ENCODE assay signal across 8 cellular contexts in genomic region chr14:74085047-74085637, GRCh38. TPM values are rescaled to one million over a fixed set of nuclear protein-coding genes. Genes with fewer than 3 reads are reported as not detected.
DNase-seq lines count a peak whose midpoint lies in the region; ATAC-seq lines count a peak whose summit lies in the region.

No MANE protein-coding gene starts in this region.

- no peak for DNase-seq in CD8-positive, alpha-beta memory T cell
- DNase-seq in M059J (ENCODE audit: low read depth) = peak; percentile 70
- DNase-seq in activated naive CD8-positive, alpha-beta T cell treated with anti-CD3 and anti-CD28 coated beads, Interleukin-2, amount 10 ng/mL, durations not matched to agents 7 days and 5 days = no peak
- no peak for DNase-seq in iPS DF 6.9 (ENCODE audit: low read depth, low spot score)
- DNase-seq in activated gamma-delta T cell treated with Interleukin-2 at 50 U/mL for 16 hours = no peak
- no peak for DNase-seq in DMS153 treated with DMSO at 0.1 percent for 48 hours (lab: John Stamatoyannopoulos, UW; ENCODE audit: unreplicated experiment)

- H3K9ac ChIP-seq in skeletal muscle satellite cell (ENCODE audit: low read depth, low read length) = peak overlapping the region; percentile 90

- H3K4me3 ChIP-seq in CD8-positive, alpha-beta memory T cell (ENCODE audit: low read length) = peak overlapping the region; percentile 80
- H3K4me3 ChIP-seq in iPS DF 6.9 (ENCODE audit: low read length) = peak overlapping the region; percentile 79; the same call in 1 of the 2 replicates
- peak overlapping the region; percentile 87 for H3K4me3 ChIP-seq in skeletal muscle satellite cell (ENCODE audit: low read length)

- H3K27ac ChIP-seq in CD8-positive, alpha-beta memory T cell (ENCODE audit: low read depth, low read length) = peak overlapping the region; percentile 64
- no peak overlapping the region for H3K27ac ChIP-seq in iPS DF 6.9 (ENCODE audit: low read length)

- peak; percentile 2 for ATAC-seq in GM19395 (IDR thresholded peaks at IDR 0.05; ENCODE audit: unreplicated experiment)
- ATAC-seq in activated naive CD8-positive, alpha-beta T cell treated with anti-CD3 and anti-CD28 coated beads, Interleukin-2, amount 10 ng/mL, durations not matched to agents 7 days and 5 days (ENCODE audit: low read depth) = peak; percentile 2

- H3K4me3 Mint-ChIP-seq in CD8-positive, alpha-beta memory T cell = peak overlapping the region; percentile 86 to 100 (median 99)
- peak overlapping the region; percentile 94 for H3K4me3 Mint-ChIP-seq in activated naive CD8-positive, alpha-beta T cell treated with anti-CD3 and anti-CD28 coated beads, Interleukin-2, amount 10 ng/mL, durations not matched to agents 7 days and 5 days

- peaks cover 37 to 53% (median 41%) of the 10 kb centered on the region in 3 donors for H3K4me1 Mint-ChIP-seq in CD8-positive, alpha-beta memory T cell
- peaks cover 23% of the 10 kb centered on the region for H3K4me1 Mint-ChIP-seq in activated naive CD8-positive, alpha-beta T cell treated with anti-CD3 and anti-CD28 coated beads, Interleukin-2, amount 10 ng/mL, durations not matched to agents 7 days and 5 days

- CTCF ChIA-PET in CD8-positive, alpha-beta memory T cell (lab: Charles Lee) = no interaction called here

- H3K27ac Mint-ChIP-seq in CD8-positive, alpha-beta memory T cell = peak overlapping the region; percentile 80 to 99 (median 97)
- H3K27ac Mint-ChIP-seq in activated naive CD8-positive, alpha-beta T cell treated with anti-CD3 and anti-CD28 coated beads, Interleukin-2, amount 10 ng/mL, durations not matched to agents 7 days and 5 days = peak overlapping the region; percentile 93

- no peaks in the 10 kb centered on the region for H3K9me3 ChIP-seq in CD8-positive, alpha-beta memory T cell (ENCODE audit: low read length)
- H3K9me3 ChIP-seq in iPS DF 6.9 (ENCODE audit: control insufficient read depth, insufficient read depth, low read length) = no peaks in the 10 kb centered on the region
- H3K9me3 ChIP-seq in skeletal muscle satellite cell (replicated peaks; ENCODE audit: low read length) = no peaks in the 10 kb centered on the region

- H3K27me3 Mint-ChIP-seq in CD8-positive, alpha-beta memory T cell = peaks cover 0 to 5% of the 10 kb centered on the region in 2 donors
- no peaks in the 10 kb centered on the region for H3K27me3 Mint-ChIP-seq in activated naive CD8-positive, alpha-beta T cell treated with anti-CD3 and anti-CD28 coated beads, Interleukin-2, amount 10 ng/mL, durations not matched to agents 7 days and 5 days

- H3K27me3 ChIP-seq in CD8-positive, alpha-beta memory T cell (ENCODE audit: insufficient read depth, low read length, poor library complexity, severe bottlenecking) = no peaks in the 10 kb centered on the region
- H3K27me3 ChIP-seq in iPS DF 6.9 (ENCODE audit: control insufficient read depth, insufficient read depth, low read length) (no peaks in the 10 kb centered on the region), skeletal muscle satellite cell (ENCODE audit: control insufficient read depth, insufficient read depth, low read length) (no peaks in the 10 kb centered on the region)

- peaks cover 26% of the 10 kb centered on the region for H3K4me1 ChIP-seq in CD8-positive, alpha-beta memory T cell (ENCODE audit: insufficient read depth, low read length)
- H3K4me1 ChIP-seq in iPS DF 6.9 (ENCODE audit: control insufficient read depth, insufficient read depth, low read length) (no peaks in the 10 kb centered on the region), skeletal muscle satellite cell (ENCODE audit: control insufficient read depth, insufficient read depth, low read length) (peaks cover 14% of the 10 kb centered on the region)

- H3K36me3 ChIP-seq in CD8-positive, alpha-beta memory T cell (ENCODE audit: insufficient read depth, low read length) = no peaks in the 10 kb centered on the region
- no peaks in the 10 kb centered on the region for H3K36me3 ChIP-seq in iPS DF 6.9 (ENCODE audit: control insufficient read depth, insufficient read depth, low read length)
- no peaks in the 10 kb centered on the region for H3K36me3 ChIP-seq in skeletal muscle satellite cell (ENCODE audit: insufficient read depth, low read length)

- peak overlapping the region; percentile 93 for H3K4me2 ChIP-seq in skeletal muscle satellite cell (ENCODE audit: low read length)

- POLR2A ChIA-PET in CD8-positive, alpha-beta memory T cell (lab: Charles Lee) = interaction anchor here (0.5 to 1.0 kb wide), 2 partner anchors 100 to 516 kb away, joined by 3 to 5 read pairs; partner anchors contain the start of gene ACOT2
- POLR2A ChIA-PET in activated naive CD8-positive, alpha-beta T cell treated with anti-CD3 and anti-CD28 coated beads, Interleukin-2, amount 10 ng/mL, durations not matched to agents 7 days and 5 days (lab: Charles Lee) = interaction anchor here (1.0 to 1.1 kb wide), 3 partner anchors 66 to 1059 kb away, joined by 3 to 5 read pairs (median 3); partner anchors contain the start of genes ACOT2, BBOF1, ENTPD5 and ZFYVE1

- H3K36me3 Mint-ChIP-seq in CD8-positive, alpha-beta memory T cell = peaks cover 4 to 16% (median 10%) of the 10 kb centered on the region in 3 donors
- peaks cover 14% of the 10 kb centered on the region for H3K36me3 Mint-ChIP-seq in activated naive CD8-positive, alpha-beta T cell treated with anti-CD3 and anti-CD28 coated beads, Interleukin-2, amount 10 ng/mL, durations not matched to agents 7 days and 5 days

- WGBS in iPS DF 6.9 (ENCODE audit: insufficient coverage, insufficient read length) = no CpG with 5 or more reads among the region's 26 CpGs

- no peaks in the 10 kb centered on the region for H3K9me3 Mint-ChIP-seq in CD8-positive, alpha-beta memory T cell
- H3K9me3 Mint-ChIP-seq in activated naive CD8-positive, alpha-beta T cell treated with anti-CD3 and anti-CD28 coated beads, Interleukin-2, amount 10 ng/mL, durations not matched to agents 7 days and 5 days = peaks cover 2% of the 10 kb centered on the region

RNA-seq across cellular contexts. Expression of gene LIN52, which starts 0.4 kb away (rescaled TPM):
- total RNA-seq in CD8-positive, alpha-beta memory T cell = 10 to 100 TPM; 17.7 to 19.3 TPM
- polyA plus RNA-seq in CD8-positive, alpha-beta memory T cell = 13.9 TPM
- 14.7 and 21.0 TPM in 2 replicates for total RNA-seq in M059J (2014; rRNA removed; shearing (Covaris generic))
- total RNA-seq in activated naive CD8-positive, alpha-beta T cell treated with anti-CD3 and anti-CD28 coated beads, Interleukin-2, amount 10 ng/mL, durations not matched to agents 7 days and 5 days = 10 to 100 TPM; 12.0 to 15.0 TPM
- total RNA-seq in skeletal muscle satellite cell (2012; rRNA removed) = 2.6 and 6.1 TPM in 2 replicates

RNA-seq across cellular contexts. Expression of gene ALDH6A1, which starts 0.9 kb away (rescaled TPM):
- total RNA-seq in CD8-positive, alpha-beta memory T cell = 10 to 100 TPM; 10.6 to 12.5 TPM
- 26.0 TPM for polyA plus RNA-seq in CD8-positive, alpha-beta memory T cell
- 8.9 and 18.0 TPM in 2 replicates for total RNA-seq in M059J (2014; rRNA removed; shearing (Covaris generic))
- total RNA-seq in activated naive CD8-positive, alpha-beta T cell treated with anti-CD3 and anti-CD28 coated beads, Interleukin-2, amount 10 ng/mL, durations not matched to agents 7 days and 5 days = 10 to 100 TPM; 17.6 to 20.1 TPM
- total RNA-seq in skeletal muscle satellite cell (2012; rRNA removed) = 10.0 and 10.1 TPM in 2 replicates
